ENCODE assay signal across 14 cellular contexts in genomic region chr10:103828107-103828506, GRCh38. TPM values are rescaled to one million over a fixed set of nuclear protein-coding genes. Genes with fewer than 3 reads are reported as not detected.
DNase-seq lines count a peak whose midpoint lies in the region; ATAC-seq, FAIRE-seq and TF ChIP-seq lines count a peak whose summit lies in the region.
"Had no signal": no experiment of that assay in that cellular context is flagged by ENCODE, and none has a peak within 500 bp of the region (broad histone marks: within the 10 kb centered on the region; RNA-seq: fewer than 3 reads in every experiment).

No MANE protein-coding gene starts in this region.

- H3K4me3 ChIP-seq in HEK293 (ENCODE audit: low read depth, low read length) (no peak overlapping the region), pancreas (no peak overlapping the region)
- H3K4me3 ChIP-seq: left ventricle myocardium inferior, suprapubic skin had no signal

- H3K36me3 ChIP-seq in HEK293 (ENCODE audit: control insufficient read depth in 2 of 2, insufficient read depth in 1 of 2, low read length in 2 of 2), result no peaks in the 10 kb centered on the region
- no peaks in the 10 kb centered on the region for H3K36me3 ChIP-seq in pancreas
- H3K36me3 ChIP-seq: left ventricle myocardium inferior, suprapubic skin had no signal

- DNase-seq in RPMI7951 (ENCODE audit: low read depth) (peak; percentile 36), epithelial cell of prostate (ENCODE audit: low read depth, low spot score) (peak; percentile 78), pancreas (no peak), NCI-H345 treated with DMSO at 0.1 percent for 48 hours (lab: John Stamatoyannopoulos, UW; ENCODE audit: unreplicated experiment) (no peak), NCI-H446 (lab: John Stamatoyannopoulos, UW) (no peak)
- DNase-seq in stimulated activated CD8-positive, alpha-beta memory T cell treated with anti-CD3 and anti-CD28 coated beads, Interleukin-4, amount 100 ng/mL, for 48 hours, result no peak
- DNase-seq: activated CD4-positive, alpha-beta T cell treated with anti-CD3 and anti-CD28 coated beads, Interleukin-2, amount 10 ng/mL, durations not matched to agents 24 days and 14 days; effector memory CD4-positive, alpha-beta T cell; left ventricle myocardium inferior; midbrain; NCI-H2171 had no signal

- no peak for TF ChIP-seq CTCF in HEK293 (tag by site-specific recombination; IDR thresholded peaks at IDR 0.05)
- TF ChIP-seq CTCF in pancreas (IDR thresholded peaks at IDR 0.05), result no peak

- no peaks in the 10 kb centered on the region for H3K27me3 ChIP-seq in pancreas
- H3K27me3 ChIP-seq: suprapubic skin had no signal

- peak in 3 of 4 donors; percentile 39 to 49 (median 43) for ATAC-seq in pancreas
- no peak for ATAC-seq in HG03039 (IDR thresholded peaks at IDR 0.05; ENCODE audit: unreplicated experiment)

- H3K27ac ChIP-seq in HEK293 (ENCODE audit: extremely low read depth, low read depth, low read length), result no peak overlapping the region
- H3K27ac ChIP-seq in epithelial cell of prostate, result peak overlapping the region; percentile 78
- H3K27ac ChIP-seq in pancreas, result peak overlapping the region in 1 of 4 donors; percentile 46
- H3K27ac ChIP-seq: left ventricle myocardium inferior, suprapubic skin had no signal

- H3K4me1 ChIP-seq in HEK293 (ENCODE audit: control insufficient read depth, insufficient read depth, low read length), result peaks cover 23% of the 10 kb centered on the region
- H3K4me1 ChIP-seq in pancreas, result no peaks in the 10 kb centered on the region

- POLR2A ChIA-PET in HEK293 (lab: Yijun Ruan, JAX), result no interaction called here

- 83 to 89% methylated on average over 4 of the region's 4 CpGs for WGBS in pancreas, 2 donors

- CTCF ChIA-PET in HEK293 (lab: Yijun Ruan, JAX), result interaction anchor here (1.5 kb wide), 1 partner anchor 19 kb away, joined by 8 read pairs; no protein-coding TSS in a partner anchor

- intact Hi-C loops in pancreas (cut with DNase I), result no loop called here

- 0 out of 2 replicates have a peak, but pooled peaks cover 2% of the 10 kb centered on the region for H3K9me3 ChIP-seq in HEK293 (ENCODE audit: control insufficient read depth, insufficient read depth, low read depth, low read length)
- H3K9me3 ChIP-seq in pancreas, result no peaks in the 10 kb centered on the region
- H3K9me3 ChIP-seq: suprapubic skin had no signal

- FAIRE-seq in pancreas (lab: Jason Lieb, UNC), result no peak

TF ChIP-seq in HEK293, 187 proteins besides CTCF, POLR2A, EP300 and RAD21:
- peak; percentile 86 for TF ChIP-seq GLIS1 (tag by site-specific recombination; IDR thresholded peaks at IDR 0.05)
- no peak for TF ChIP-seq INSM2 (tag by site-specific recombination; IDR thresholded peaks at IDR 0.05)
- TF ChIP-seq PRDM10 (tag by site-specific recombination; IDR thresholded peaks at IDR 0.05), result peak; percentile 12; the same call in 1 of the 2 replicates
- TF ChIP-seq PRDM1 (tag by site-specific recombination; IDR thresholded peaks at IDR 0.05), result peak; percentile 67
- no peak for TF ChIP-seq ZNF544 (tag by site-specific recombination; IDR thresholded peaks at IDR 0.05)

RNA-seq across cellular contexts. Expression of gene SH3PXD2A, which starts 27.3 kb away (rescaled TPM):
- total RNA-seq in RPMI7951 (2014; rRNA removed; shearing (Covaris generic)), result 9.7 and 10.7 TPM in 2 replicates
- 10 to 100 TPM in 1 of 6 donors, 1 to 10 TPM in 5; 3.9 to 16.4 (median 6.7) TPM for total RNA-seq in pancreas
- polyA plus RNA-seq in pancreas, result 10 to 100 TPM in 1 of 2 donors, 1 to 10 TPM in 1; 8.1 to 10.6 TPM

Comparison
In these comparisons a context has a peak if more than half of its experiments do, and no peak if none do; other contexts are left out.
1. DNase-seq: peak in RPMI7951 (single experiment) and epithelial cell of prostate (single experiment); none in pancreas (0 of 6), NCI-H345 treated with DMSO at 0.1 percent for 48 hours (single experiment), stimulated activated CD8-positive, alpha-beta memory T cell treated with anti-CD3 and anti-CD28 coated beads, Interleukin-4, amount 100 ng/mL, for 48 hours (single experiment) and NCI-H446 (0 of 2).